8 cellular contexts compared by ENCODE assay signal in the genomic region with DNA sequence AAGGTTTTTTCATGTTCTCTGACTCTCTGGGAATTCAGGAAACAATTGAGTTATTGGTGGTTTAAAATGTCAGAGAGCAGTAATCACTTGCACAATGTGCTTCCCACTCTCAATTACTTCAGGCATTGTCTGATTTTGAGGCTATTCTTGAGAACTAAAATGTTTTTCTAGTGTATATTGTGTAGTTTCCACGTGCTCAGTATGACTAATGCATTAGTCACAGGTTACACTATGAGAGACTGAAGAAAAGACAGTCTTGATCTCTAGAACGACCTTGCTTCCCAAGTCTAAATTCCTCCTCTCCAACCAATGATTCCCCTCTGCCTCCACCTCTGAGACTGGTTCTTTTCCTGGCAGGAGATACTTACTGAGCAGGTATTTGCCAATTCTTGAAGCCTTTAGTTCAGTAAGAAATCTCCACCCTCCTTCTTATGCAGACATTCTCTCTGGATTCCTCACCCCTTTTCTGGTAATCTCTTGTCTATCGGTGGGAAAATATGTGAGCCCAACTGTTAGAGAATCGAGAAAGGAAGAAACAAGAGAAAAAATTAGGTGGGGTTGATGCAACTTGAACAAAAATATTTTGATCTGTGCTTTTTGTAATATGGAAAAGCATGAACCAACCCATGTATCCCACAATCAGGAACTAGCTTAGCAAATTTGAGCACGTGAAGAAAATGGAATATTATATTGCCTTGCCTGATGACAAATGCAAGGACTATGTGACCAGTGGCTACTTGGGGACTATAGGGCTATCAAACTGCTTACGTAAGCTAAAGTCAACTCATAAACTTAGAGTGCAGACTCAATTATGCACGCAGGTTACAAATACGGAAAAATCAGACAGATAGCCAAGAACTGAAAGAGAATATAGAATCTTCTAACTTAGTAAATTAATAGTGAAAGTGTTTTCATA.
DNase-seq lines count a peak whose midpoint lies in the region; TF ChIP-seq lines count a peak whose summit lies in the region.

No MANE protein-coding gene starts in this region.

- H2AK5ac ChIP-seq in H9 (ENCODE audit: insufficient read length, low read length), result no peak overlapping the region

- H4K5ac ChIP-seq in H9 (ENCODE audit: insufficient read length, low read depth, low read length), result no peak overlapping the region

- H3K36me3 Mint-ChIP-seq in endothelial cell (ENCODE audit: low read depth, unreplicated experiment), result peaks cover 10% of the 10 kb centered on the region
- H3K36me3 Mint-ChIP-seq in H9 (ENCODE audit: insufficient read depth in 1 of 3, low read depth in 3 of 3), result peaks cover 2 to 13% (median 2%) of the 10 kb centered on the region in 3 experiments; a peak in 5 of 7 replicates

- H4K8ac ChIP-seq in H9 (replicated peaks; ENCODE audit: insufficient read length, low read depth, low read length), result no peak overlapping the region

- H3K79me2 ChIP-seq in PC-9 (ENCODE audit: low read depth) (no peaks in the 10 kb centered on the region), H9 (ENCODE audit: insufficient read depth, low read length) (no peaks in the 10 kb centered on the region)

- H3K4me1 Mint-ChIP-seq in endothelial cell (ENCODE audit: unreplicated experiment) (peaks cover 26% of the 10 kb centered on the region), H9 (peaks cover 3 to 8% of the 10 kb centered on the region in 2 experiments; a peak in 3 of 4 replicates)

- H3K9me3 Mint-ChIP-seq in endothelial cell (ENCODE audit: unreplicated experiment) (peaks cover 5% of the 10 kb centered on the region), H9 (peaks cover 19 to 20% of the 10 kb centered on the region in 2 experiments)

- no peak overlapping the region for H2BK20ac ChIP-seq in H9 (ENCODE audit: low read depth, low read length, poor library complexity, severe bottlenecking)

- POLR2A ChIA-PET in PC-9 (lab: Charles Lee; ENCODE audit: unreplicated experiment), result interaction anchor here (0.5 kb wide), 2 partner anchors 10 to 18 kb away, joined by 3 to 5 read pairs; no protein-coding TSS in a partner anchor

- no peak overlapping the region for H3K9ac ChIP-seq in H9 (ENCODE audit: extremely low read depth, insufficient read length, low read length)

- no CpG with 5 or more reads among the region's 8 CpGs for WGBS in H9 (ENCODE audit: extremely low coverage, insufficient read length, low lambda C conversion rate)

- H2BK15ac ChIP-seq in H9 (ENCODE audit: low read depth, low read length), result no peak overlapping the region

- no peak overlapping the region for H2BK120ac ChIP-seq in H9 (ENCODE audit: low read depth, low read length, poor library complexity, severe bottlenecking)

- H2AFZ ChIP-seq in PC-9 (no peak overlapping the region), H9 (ENCODE audit: low read length) (no peak overlapping the region)

- H3K27me3 Mint-ChIP-seq in endothelial cell (ENCODE audit: unreplicated experiment) (peaks cover 2% of the 10 kb centered on the region), H9 (ENCODE audit: low read depth) (no peaks in the 10 kb centered on the region)

- no peak overlapping the region for H3K14ac ChIP-seq in H9 (ENCODE audit: insufficient read depth, low read length)

- TF ChIP-seq CTCF in PC-9 (conservative IDR thresholded peaks at IDR 0.05), result no peak
- TF ChIP-seq CTCF in endothelial cell (IDR thresholded peaks at IDR 0.05; ENCODE audit: unreplicated experiment), result no peak
- TF ChIP-seq CTCF in H9 (conservative IDR thresholded peaks at IDR 0.05), result no peak

- H4K20me1 ChIP-seq in PC-9 (ENCODE audit: insufficient read depth) (no peaks in the 10 kb centered on the region), H9 (ENCODE audit: control insufficient read depth, insufficient read depth, insufficient read length) (no peaks in the 10 kb centered on the region)

- no peak overlapping the region for H4K91ac ChIP-seq in H9 (ENCODE audit: insufficient read length, low read depth, low read length)

- H3K4me3 Mint-ChIP-seq in endothelial cell (ENCODE audit: unreplicated experiment) (no peak overlapping the region), H9 (no peak overlapping the region)

- H3K27me3 ChIP-seq in PC-9 (ENCODE audit: insufficient read depth, low read depth) (no peaks in the 10 kb centered on the region), H9 (ENCODE audit: insufficient read depth, low read length) (no peaks in the 10 kb centered on the region)

- H3K4ac ChIP-seq in H9 (ENCODE audit: low read depth, low read length), result no peak overlapping the region

- no peak overlapping the region for H3K18ac ChIP-seq in H9 (ENCODE audit: insufficient read length, low read depth, low read length)

- H3K4me2 ChIP-seq in PC-9 (peak overlapping the region; percentile 21), H9 (ENCODE audit: insufficient read depth, insufficient read length, low read length) (no peak overlapping the region)

- no peak overlapping the region for H3K4me3 ChIP-seq in PC-9

- H3K56ac ChIP-seq in H9 (ENCODE audit: insufficient read length, low read depth, low read length), result no peak overlapping the region

- H2BK5ac ChIP-seq in H9 (ENCODE audit: insufficient read length, low read length), result no peak overlapping the region

- no peak overlapping the region for H3T11ph ChIP-seq in H9 (ENCODE audit: low read length)

- CTCF ChIA-PET in PC-9 (lab: Charles Lee), result interaction anchor here (0.6 kb wide), 1 partner anchor 27 kb away, joined by 10 read pairs; no protein-coding TSS in a partner anchor

- no peaks in the 10 kb centered on the region for H3K9me2 ChIP-seq in PC-9 (ENCODE audit: insufficient read depth)

- peak; percentile 51 for DNase-seq in NOMO-1 treated with DMSO at 0.1 percent for 48 hours (lab: John Stamatoyannopoulos, UW; ENCODE audit: unreplicated experiment)
- DNase-seq in NOMO-1 treated with dmso at 0.1 percent for 144 hours (lab: John Stamatoyannopoulos, UW; ENCODE audit: unreplicated experiment), result no peak
- peak; percentile 47 to 97 for DNase-seq in PC-9
- no peak for DNase-seq in endothelial cell (ENCODE audit: low spot score)
- peak; percentile 89 for DNase-seq in pulmonary artery endothelial cell (ENCODE audit: low read depth, low spot score)
- DNase-seq in NCI-H748 (lab: John Stamatoyannopoulos, UW; ENCODE audit: unreplicated experiment), result no peak
- no peak for DNase-seq in cerebellum (ENCODE audit: low spot score)
- no peak for DNase-seq in H9

- no peaks in the 10 kb centered on the region for H3K79me1 ChIP-seq in H9 (ENCODE audit: insufficient read depth, low read depth, low read length, poor library complexity, severe bottlenecking)

- intact Hi-C loops in PC-9 (cut with micrococcal nuclease; ENCODE audit: unreplicated experiment), result loop anchor here (1.0 kb wide), 1 partner anchor 10 kb away; no protein-coding TSS in a partner anchor

- H2BK12ac ChIP-seq in H9 (ENCODE audit: insufficient read length, low read depth, low read length), result no peak overlapping the region

- no peak overlapping the region for H3K23ac ChIP-seq in H9 (ENCODE audit: insufficient read length, low read depth, low read length)

- peak overlapping the region; percentile 70 for H3K27ac Mint-ChIP-seq in endothelial cell (ENCODE audit: unreplicated experiment)
- no peak overlapping the region for H3K27ac Mint-ChIP-seq in H9

- H3K4me1 ChIP-seq in PC-9 (replicated peaks; ENCODE audit: insufficient read depth), result peaks cover 30% of the 10 kb centered on the region
- no peaks in the 10 kb centered on the region for H3K4me1 ChIP-seq in H9 (ENCODE audit: insufficient read depth, low read length)

- peaks cover 26% of the 10 kb centered on the region for H3F3A ChIP-seq in PC-9 (ENCODE audit: insufficient read depth, low read depth)

- BruUV-seq in PC-9 (replicated peaks; lab: Mats Ljungman, UMichigan), result no TSS peak

- H3K9me3 ChIP-seq in PC-9 (ENCODE audit: insufficient read depth, low read depth) (peaks cover 30% of the 10 kb centered on the region), H9 (ENCODE audit: control insufficient read depth, low read depth, low read length) (no peaks in the 10 kb centered on the region)

- no peaks in the 10 kb centered on the region for H3K23me2 ChIP-seq in H9 (ENCODE audit: insufficient read length, low read depth, low read length, poor library complexity, severe bottlenecking)

- H3K36me3 ChIP-seq in PC-9 (ENCODE audit: low read depth), result no peaks in the 10 kb centered on the region

- H3K27ac ChIP-seq in PC-9 (peak overlapping the region; percentile 92), H9 (ENCODE audit: insufficient read length, low read depth, low read length) (no peak overlapping the region)

Comparison
In these comparisons a context has a peak if more than half of its experiments do, and no peak if none do; other contexts are left out.
1. DNase-seq: peak in NOMO-1 treated with DMSO at 0.1 percent for 48 hours (single experiment), PC-9 (2 of 2) and pulmonary artery endothelial cell (single experiment); none in NOMO-1 treated with dmso at 0.1 percent for 144 hours (single experiment), endothelial cell (single experiment), NCI-H748 (single experiment), cerebellum (single experiment) and H9 (single experiment).